Comparison of ENCODE assay signal across 8 cellular contexts in the genomic region with DNA sequence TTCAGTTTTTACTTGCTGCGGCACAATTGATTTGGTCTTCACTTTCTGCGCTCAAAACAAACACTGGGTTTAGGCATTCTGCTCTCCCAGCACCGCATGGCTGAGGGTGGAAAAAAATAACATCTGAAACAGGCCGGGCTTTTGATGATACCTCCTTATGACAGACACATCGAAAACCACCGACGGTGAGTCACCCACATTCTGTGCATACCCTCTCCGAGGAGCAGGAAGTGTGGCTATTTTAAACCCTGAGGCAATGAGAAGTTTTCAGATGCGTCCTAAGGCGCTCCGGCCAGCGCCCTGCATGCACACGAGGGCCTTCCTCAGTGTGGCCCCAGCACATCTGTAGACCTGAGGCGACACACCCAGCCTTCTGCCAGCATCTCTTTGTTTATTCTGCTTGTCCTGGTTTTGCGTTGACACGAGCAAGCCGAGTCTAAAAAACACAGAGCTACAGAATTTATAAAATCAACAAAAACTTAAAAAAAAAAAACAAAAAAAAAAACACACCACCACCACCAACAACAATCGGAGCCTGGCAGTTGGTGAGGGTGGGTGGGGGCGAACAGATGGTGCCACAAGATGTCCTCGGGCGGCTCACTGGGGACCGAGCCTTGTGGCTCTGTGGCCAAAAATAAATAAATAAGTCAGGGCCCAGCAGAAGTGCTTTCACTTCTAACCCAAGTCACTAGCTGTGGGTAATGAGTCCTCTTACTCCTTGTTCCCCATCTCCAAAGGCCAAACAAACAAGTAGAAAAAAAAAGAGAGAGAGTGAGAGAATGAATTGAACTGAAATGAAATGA.
DNase-seq lines count a peak whose midpoint lies in the region; ATAC-seq and TF ChIP-seq lines count a peak whose summit lies in the region.

No MANE protein-coding gene starts in this region.

- peak overlapping the region; percentile 7 for H2AFZ ChIP-seq in hepatocyte

- H3K4me1 ChIP-seq in adipocyte (ENCODE audit: control insufficient read depth, insufficient read depth, low read length), result no peaks in the 10 kb centered on the region
- H3K4me1 ChIP-seq in hepatocyte (ENCODE audit: insufficient read depth), result peaks cover 36% of the 10 kb centered on the region

- no peak overlapping the region for H3K9ac ChIP-seq in adipocyte (ENCODE audit: low read length)

- H3K36me3 ChIP-seq in adipocyte (ENCODE audit: control insufficient read depth, insufficient read depth, low read length, severe bottlenecking) (no peaks in the 10 kb centered on the region), hepatocyte (replicated peaks; ENCODE audit: insufficient read depth, low read depth) (no peaks in the 10 kb centered on the region)

- H3K36me3 Mint-ChIP-seq in T-cell, result no peaks in the 10 kb centered on the region

- peak overlapping the region; percentile 88 for H3K27ac ChIP-seq in hepatocyte

- H3K9me3 ChIP-seq in adipocyte (ENCODE audit: control insufficient read depth, low read length), result peaks cover 6% of the 10 kb centered on the region
- no peaks in the 10 kb centered on the region for H3K9me3 ChIP-seq in hepatocyte (ENCODE audit: low read depth)

- CTCF ChIA-PET in T-cell (lab: Charles Lee), result interaction anchor here in 1 of 2 donors (0.6 to 0.7 kb wide), 4 partner anchors 175 to 755 kb away, joined by 3 to 5 read pairs (median 3); a partner anchor contains a TSS

- H3K27me3 ChIP-seq in adipocyte (replicated peaks; ENCODE audit: control insufficient read depth, insufficient read depth, low read length) (peaks cover 18% of the 10 kb centered on the region), hepatocyte (no peaks in the 10 kb centered on the region)

- ATAC-seq in GM21447 (IDR thresholded peaks at IDR 0.05; ENCODE audit: unreplicated experiment) (peak; percentile 92), T-cell (replicated peaks in 1 of 4) (peak; percentile 87 to 93 (median 92))

- no peaks in the 10 kb centered on the region for H3K27me3 Mint-ChIP-seq in T-cell

- H3K4me3 ChIP-seq in adipocyte (ENCODE audit: low read length), result no peak overlapping the region
- H3K4me3 ChIP-seq in hepatocyte, result no peak overlapping the region

- peak overlapping the region; percentile 91 to 94 for H3K27ac Mint-ChIP-seq in T-cell

- no peak for TF ChIP-seq CTCF in hepatocyte (IDR thresholded peaks at IDR 0.05; ENCODE audit: poor library complexity)

- H3K9me3 Mint-ChIP-seq in T-cell, result no peaks in the 10 kb centered on the region

- H3K4me2 ChIP-seq in hepatocyte, result peak overlapping the region; percentile 2

- peaks cover 56 to 58% (median 57%) of the 10 kb centered on the region in 3 donors for H3K4me1 Mint-ChIP-seq in T-cell

- WGBS in hepatocyte (ENCODE audit: low lambda C conversion rate, missing lambda C conversion rate), result 31% methylated on average over 22 of the region's 22 CpGs

- POLR2A ChIA-PET in T-cell (lab: Charles Lee), result interaction anchor here (0.6 to 1.8 kb wide), 6 partner anchors 14 to 329 kb away, joined by 3 to 21 read pairs (median 6); no protein-coding TSS in a partner anchor

- H3K4me3 Mint-ChIP-seq in T-cell, result peak overlapping the region; percentile 64 to 74 (median 65)

- H3K79me2 ChIP-seq in hepatocyte, result no peaks in the 10 kb centered on the region

- no peaks in the 10 kb centered on the region for H3K9me2 ChIP-seq in hepatocyte (replicated peaks; ENCODE audit: insufficient read depth)

- no peaks in the 10 kb centered on the region for H4K20me1 ChIP-seq in hepatocyte (ENCODE audit: insufficient read depth, poor library complexity, severe bottlenecking)

- DNase-seq in DMS 273 treated with DMSO at 0.1 percent for 48 hours (lab: John Stamatoyannopoulos, UW) (peak; percentile 46), HT-29 (ENCODE audit: low spot score) (peak; percentile 95), T-cell (peak; percentile 60 to 87 (median 79)), adipocyte (ENCODE audit: low read depth) (peak; percentile 98), hepatocyte (ENCODE audit: low spot score) (peak; percentile 93), NCI-H345 treated with DMSO at 0.1 percent for 48 hours (lab: John Stamatoyannopoulos, UW; ENCODE audit: unreplicated experiment) (no peak)
- DNase-seq in stimulated activated CD4-positive, alpha-beta T cell treated with anti-CD3 and anti-CD28 coated beads, Interleukin-12 subunit alpha, Interleukin-12 subunit beta, amount 100 ng/mL, for 4 hours, result peak; percentile 76
